In genomic region chr11:2186669-2187266, GRCh38 we compare ENCODE assay signal across 1 cellular context.
TF ChIP-seq lines count a peak whose summit lies in the region.

No MANE protein-coding gene starts in this region.

TF ChIP-seq in H1, 55 proteins besides CTCF, POLR2A, EP300 and RAD21:
- TF ChIP-seq E2F6 (IDR thresholded peaks at IDR 0.05) (peak; percentile 67; the same call in 1 of the 2 replicates), USF2 (IDR thresholded peaks at IDR 0.05; ENCODE audit: low read length) (no peak), FOSL1 (IDR thresholded peaks at IDR 0.05; ENCODE audit: insufficient read depth, low read depth, low read length) (no peak), HDAC2 (IDR thresholded peaks at IDR 0.05; ENCODE audit: borderline replicate concordance in 1 of 2, low read depth in 2 of 2, low read length in 2 of 2) (0 out of 4 replicates have a peak, but pooled peaks of 1 of the 2 experiments have one; percentile 26), GABPA (IDR thresholded peaks at IDR 0.05; ENCODE audit: borderline replicate concordance, insufficient read depth, low read length) (no peak), MAX (IDR thresholded peaks at IDR 0.05) (peak; percentile 89), SP4 (IDR thresholded peaks at IDR 0.05; ENCODE audit: low read length) (0 out of 2 replicates have a peak, but pooled peaks have one; percentile 50)
